Comparison of ENCODE assay signal across 12 cellular contexts in the genomic region with DNA sequence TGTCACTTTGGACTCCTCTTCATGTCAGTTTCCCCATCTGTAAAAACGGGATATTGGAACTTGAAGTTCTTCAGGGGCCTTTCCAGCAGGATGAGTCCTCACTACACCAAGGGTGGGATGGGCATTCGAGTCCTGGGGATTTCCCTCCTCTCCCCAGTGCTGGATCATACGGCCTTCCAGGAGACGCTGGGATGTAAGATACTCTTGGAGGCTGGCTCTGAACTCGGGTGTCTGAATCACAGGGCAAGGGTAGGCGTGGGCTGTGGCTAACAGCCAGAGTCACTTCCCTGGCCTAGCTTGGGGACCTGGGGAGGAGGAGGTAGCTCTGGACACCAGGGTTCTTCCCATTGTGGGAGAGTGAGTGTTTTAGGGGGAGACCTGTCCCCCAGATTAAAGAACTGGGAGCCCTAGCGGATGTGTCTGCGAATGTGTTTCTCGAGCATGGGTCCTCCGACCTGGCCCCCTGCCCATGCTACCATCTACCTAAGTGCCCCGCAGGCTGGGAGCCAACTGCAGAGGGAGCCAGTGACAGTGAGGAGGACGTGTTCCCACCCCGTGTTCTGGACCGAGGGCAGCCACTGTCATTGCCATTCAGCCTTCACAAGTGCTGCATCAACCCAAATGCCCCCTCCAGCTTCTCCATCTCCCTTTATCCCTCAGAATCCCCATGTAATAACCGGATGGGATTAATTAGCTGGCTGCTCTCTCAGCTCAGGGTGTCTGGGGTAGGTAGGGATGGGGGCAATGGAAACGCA. TPM values are rescaled to one million over a fixed set of nuclear protein-coding genes. Genes with fewer than 3 reads are reported as not detected.
A peak's percentile ranks its signal among the peaks of the same experiment; 100 is the strongest.
DNase-seq lines count a peak whose midpoint lies in the region; ATAC-seq lines count a peak whose summit lies in the region.
"Had no signal": no experiment of that assay in that cellular context is flagged by ENCODE, and none has a peak within 500 bp of the region (broad histone marks: within the 10 kb centered on the region; RNA-seq: fewer than 3 reads in every experiment).

No MANE protein-coding gene starts in this region.

- H3K79me1 ChIP-seq in neuronal stem cell (ENCODE audit: low read depth, low read length), result peaks cover 5% of the 10 kb centered on the region

- H3K14ac ChIP-seq in neuronal stem cell (ENCODE audit: low read length), result no peak overlapping the region

- H3K4ac ChIP-seq in neuronal stem cell (ENCODE audit: low read length), result peak overlapping the region; percentile 42

- H3K18ac ChIP-seq in neuronal stem cell (ENCODE audit: low read length), result peak overlapping the region; percentile 79

- no CpG with 5 or more reads among the region's 16 CpGs for WGBS in neuronal stem cell (ENCODE audit: extremely low coverage in 2 of 2, insufficient read length in 2 of 2, insufficient replicate concordance in 1 of 2), 2 donors

- peak overlapping the region; percentile 28 for H2BK12ac ChIP-seq in neuronal stem cell (ENCODE audit: low read length)

- H3K27me3 ChIP-seq in neuronal stem cell (ENCODE audit: control insufficient read depth in 3 of 3, insufficient read depth in 3 of 3, low read depth in 1 of 3, low read length in 3 of 3), result no peaks in the 10 kb centered on the region
- H3K27me3 ChIP-seq: esophagus squamous epithelium, transverse colon had no signal

- DNase-seq in ELR (ENCODE audit: low read depth) (peak; percentile 78), NCI-H82 (lab: John Stamatoyannopoulos, UW) (peak; percentile 94), dermis blood vessel endothelial cell (peak; percentile 30), neuronal stem cell (ENCODE audit: low spot score) (no peak), T-helper 2 cell (no peak)
- DNase-seq: activated naive CD4-positive, alpha-beta T cell; esophagus squamous epithelium; stimulated activated CD4-positive, alpha-beta T cell treated with anti-CD3 and anti-CD28 coated beads, Interleukin-15, amount 100 ng/mL, for 24 hours; transverse colon had no signal

- no peak overlapping the region for H4K8ac ChIP-seq in neuronal stem cell (ENCODE audit: low read depth, low read length)

- peak overlapping the region; percentile 9 for H2BK5ac ChIP-seq in neuronal stem cell (ENCODE audit: low read length)

- H2BK15ac ChIP-seq in neuronal stem cell (ENCODE audit: low read length), result peak overlapping the region; percentile 83

- H3K9ac ChIP-seq in neuronal stem cell (ENCODE audit: low read depth, low read length, poor library complexity), result no peak overlapping the region
- H3K9ac ChIP-seq: parathyroid adenoma had no signal

- H3K27ac ChIP-seq in neuronal stem cell (replicated peaks; ENCODE audit: low read length), result peak overlapping the region; percentile 55
- H3K27ac ChIP-seq: esophagus squamous epithelium, parathyroid adenoma, transverse colon had no signal

- H2BK120ac ChIP-seq in neuronal stem cell (ENCODE audit: low read depth, low read length), result no peak overlapping the region

- peak overlapping the region in 1 of 2 donors; percentile 12 for H3K4me3 ChIP-seq in neuronal stem cell (ENCODE audit: low read length in 2 of 2)
- H3K4me3 ChIP-seq: esophagus squamous epithelium, transverse colon had no signal

- peak overlapping the region; percentile 82 for H2AK5ac ChIP-seq in neuronal stem cell (ENCODE audit: low read depth, low read length)

- H3K36me3 ChIP-seq in neuronal stem cell (replicated peaks in 1 of 2; ENCODE audit: control insufficient read depth in 2 of 2, insufficient read depth in 2 of 2, low read length in 2 of 2), result peaks cover 17 to 20% of the 10 kb centered on the region in 2 donors

- no peak overlapping the region for H3K4me2 ChIP-seq in neuronal stem cell (ENCODE audit: insufficient read depth, low read length, poor library complexity, severe bottlenecking)

- H3K23ac ChIP-seq in neuronal stem cell (ENCODE audit: low read depth, low read length, poor library complexity), result peak overlapping the region; percentile 13

- H3K4me1 ChIP-seq in neuronal stem cell (ENCODE audit: control insufficient read depth in 2 of 2, insufficient read depth in 1 of 2, low read depth in 1 of 2, low read length in 2 of 2), result peaks cover 14 to 15% of the 10 kb centered on the region in 2 donors
- H3K4me1 ChIP-seq: parathyroid adenoma had no signal

- H2AFZ ChIP-seq in neuronal stem cell (ENCODE audit: low read length), result no peak overlapping the region
- H2AFZ ChIP-seq: parathyroid adenoma had no signal

- no peak overlapping the region for H4K91ac ChIP-seq in neuronal stem cell (ENCODE audit: low read depth, low read length, poor library complexity)

- no peaks in the 10 kb centered on the region for H3K9me3 ChIP-seq in neuronal stem cell (replicated peaks in 1 of 2; ENCODE audit: control insufficient read depth in 2 of 2, insufficient read depth in 1 of 2, low read depth in 1 of 2, low read length in 2 of 2)
- H3K9me3 ChIP-seq: esophagus squamous epithelium, transverse colon had no signal

- ATAC-seq in GM21390 (IDR thresholded peaks at IDR 0.05; ENCODE audit: unreplicated experiment) (no peak), GM19324 (IDR thresholded peaks at IDR 0.05; ENCODE audit: low FRiP score, unreplicated experiment) (no peak)

RNA-seq across cellular contexts. Expression of gene CYTH2, which starts 2.4 kb away (rescaled TPM):
- total RNA-seq in dermis blood vessel endothelial cell, result 63.1 and 89.0 TPM in 2 replicates
- polyA plus RNA-seq in neuronal stem cell (2013, experiment 1 of 2), result 67.8 TPM
- polyA plus RNA-seq in neuronal stem cell (2013, experiment 2 of 2), result 64.1 TPM

RNA-seq across cellular contexts. Expression of gene KCNJ14, which starts 11.4 kb away (rescaled TPM):
- total RNA-seq in dermis blood vessel endothelial cell, result 0.33 and 0.51 TPM in 2 replicates
- 0.52 TPM for polyA plus RNA-seq in neuronal stem cell (2013, experiment 1 of 2)
- 0.69 TPM for polyA plus RNA-seq in neuronal stem cell (2013, experiment 2 of 2)

RNA-seq across cellular contexts. Expression of gene GRWD1, which starts 21.0 kb away (rescaled TPM):
- total RNA-seq in dermis blood vessel endothelial cell, result 41.4 and 57.9 TPM in 2 replicates
- polyA plus RNA-seq in neuronal stem cell (2013, experiment 1 of 2), result 11.2 TPM
- 11.1 TPM for polyA plus RNA-seq in neuronal stem cell (2013, experiment 2 of 2)

RNA-seq across cellular contexts. Expression of gene LMTK3, which starts 44.9 kb away (rescaled TPM):
- 0.14 TPM in 1 of 2 replicates, not detected in the other for total RNA-seq in dermis blood vessel endothelial cell
- polyA plus RNA-seq in neuronal stem cell (2013, experiment 1 of 2), result 7.9 TPM
- 7.5 TPM for polyA plus RNA-seq in neuronal stem cell (2013, experiment 2 of 2)

Comparison
In these comparisons a context has a peak if more than half of its experiments do, and no peak if none do; other contexts are left out.
1. DNase-seq: peak in ELR (single experiment), NCI-H82 (single experiment) and dermis blood vessel endothelial cell (single experiment); none in neuronal stem cell (single experiment) and T-helper 2 cell (0 of 5).